8 cellular contexts compared by ENCODE assay signal in genomic region chr17:75764417-75764710, GRCh38. TPM values are rescaled to one million over a fixed set of nuclear protein-coding genes. Genes with fewer than 3 reads are reported as not detected.
A peak's percentile ranks its signal among the peaks of the same experiment; 100 is the strongest.
DNase-seq lines count a peak whose midpoint lies in the region; ATAC-seq and TF ChIP-seq lines count a peak whose summit lies in the region.

No MANE protein-coding gene starts in this region.

- no peak overlapping the region for H3K27ac Mint-ChIP-seq in chondrocyte (ENCODE audit: unreplicated experiment)
- H3K27ac Mint-ChIP-seq in naive thymus-derived CD4-positive, alpha-beta T cell, result peak overlapping the region in 6 of 9 donors; percentile 36 to 87 (median 70)

- no peaks in the 10 kb centered on the region for H3K9me3 Mint-ChIP-seq in chondrocyte (ENCODE audit: low read depth)
- H3K9me3 Mint-ChIP-seq in naive thymus-derived CD4-positive, alpha-beta T cell, result no peaks in the 10 kb centered on the region

- H3K36me3 Mint-ChIP-seq in chondrocyte (ENCODE audit: low read depth), result peaks cover 1% of the 10 kb centered on the region
- no peaks in the 10 kb centered on the region for H3K36me3 Mint-ChIP-seq in naive thymus-derived CD4-positive, alpha-beta T cell

- POLR2A ChIA-PET in AG04450 (lab: Yijun Ruan, JAX), result interaction anchor here (1.2 to 4.8 kb wide), 4 partner anchors 11 to 144 kb away, joined by 3 to 53 read pairs (median 17); a partner anchor contains a TSS
- POLR2A ChIA-PET in naive thymus-derived CD4-positive, alpha-beta T cell (lab: Charles Lee), result interaction anchor here (0.6 to 13.2 kb wide), 15 partner anchors 9 to 452 kb away, joined by 3 to 244 read pairs (median 4); partner anchors contain the start of genes RECQL5, SAP30BP, TRIM65 and UNC13D

- H3K4me3 ChIP-seq in AG04450 (ENCODE audit: low read depth, low read length) (peak overlapping the region; percentile 70), KMS-11 (IDR thresholded peaks at IDR 0.05; ENCODE audit: insufficient read depth, low read depth, low read length) (peak overlapping the region; percentile 10)
- peak overlapping the region; percentile 71 for H3K4me3 ChIP-seq in naive thymus-derived CD4-positive, alpha-beta T cell (ENCODE audit: low read length)

- H3K9me3 ChIP-seq in AG04450 (ENCODE audit: control insufficient read depth, insufficient read depth, low read length), result no peaks in the 10 kb centered on the region; the same call in 1 of the 2 replicates
- H3K9me3 ChIP-seq in naive thymus-derived CD4-positive, alpha-beta T cell (ENCODE audit: control insufficient read depth in 2 of 3, low read length in 3 of 3), result no peaks in the 10 kb centered on the region

- no peak for DNase-seq in AG04450 (ENCODE audit: low read depth, low spot score)
- peak; percentile 73 for DNase-seq in chondrocyte (ENCODE audit: low spot score)
- DNase-seq in naive thymus-derived CD4-positive, alpha-beta T cell, result no peak
- no peak for DNase-seq in medulla oblongata (ENCODE audit: extremely low spot score)
- no peak for DNase-seq in NCI-H524 (lab: John Stamatoyannopoulos, UW)
- DNase-seq in NCI-H774 (lab: John Stamatoyannopoulos, UW), result no peak
- no peak for DNase-seq in kidney glomerular epithelial cell (lab: John Stamatoyannopoulos, UW)

- peak overlapping the region; percentile 67 for H3K9ac ChIP-seq in KMS-11

- TF ChIP-seq CTCF in AG04450 (IDR thresholded peaks at IDR 0.05; ENCODE audit: low read depth, low read length) (no peak), KMS-11 (conservative IDR thresholded peaks at IDR 0.05; ENCODE audit: low read depth, low read length) (no peak), chondrocyte (IDR thresholded peaks at IDR 0.05) (no peak)

- no peak for ATAC-seq in naive thymus-derived CD4-positive, alpha-beta T cell

- peaks cover 4% of the 10 kb centered on the region for H3K4me1 Mint-ChIP-seq in chondrocyte (ENCODE audit: low read depth)
- H3K4me1 Mint-ChIP-seq in naive thymus-derived CD4-positive, alpha-beta T cell, result peaks cover 0 to 21% (median 10%) of the 10 kb centered on the region in 7 donors

- no peaks in the 10 kb centered on the region for H4K20me1 ChIP-seq in KMS-11 (ENCODE audit: insufficient read depth)

- H3K27ac ChIP-seq in AG04450 (ENCODE audit: low read depth, low read length) (peak overlapping the region; percentile 31), KMS-11 (peak overlapping the region; percentile 31; the same call in 1 of the 2 replicates)
- H3K27ac ChIP-seq in naive thymus-derived CD4-positive, alpha-beta T cell (ENCODE audit: low read depth, low read length), result peak overlapping the region; percentile 67

- H3K4me3 Mint-ChIP-seq in chondrocyte (ENCODE audit: unreplicated experiment), result peak overlapping the region; percentile 74
- peak overlapping the region; percentile 62 to 84 (median 75) for H3K4me3 Mint-ChIP-seq in naive thymus-derived CD4-positive, alpha-beta T cell

- CTCF ChIA-PET in AG04450 (lab: Charles Lee), result interaction anchor here (0.8 to 4.8 kb wide), 11 partner anchors 9 to 132 kb away, joined by 3 to 38 read pairs (median 7); partner anchors contain the start of gene SMIM5
- CTCF ChIA-PET in naive thymus-derived CD4-positive, alpha-beta T cell (lab: Charles Lee), result interaction anchor here (1.0 to 3.1 kb wide), 9 partner anchors 10 to 131 kb away, joined by 3 to 21 read pairs (median 8); partner anchors contain the start of genes SMIM5 and UNK

- peak overlapping the region; percentile 98 for H3K4me2 ChIP-seq in KMS-11

- H3K4me1 ChIP-seq in KMS-11 (ENCODE audit: low read depth, poor library complexity, severe bottlenecking), result peaks cover 17% of the 10 kb centered on the region
- H3K4me1 ChIP-seq in naive thymus-derived CD4-positive, alpha-beta T cell (ENCODE audit: control insufficient read depth in 2 of 2, insufficient read depth in 2 of 2, low read length in 2 of 2), result peaks cover 11% of the 10 kb centered on the region in 2 donors

- H3K27me3 Mint-ChIP-seq in chondrocyte (ENCODE audit: low read depth), result no peaks in the 10 kb centered on the region
- no peaks in the 10 kb centered on the region for H3K27me3 Mint-ChIP-seq in naive thymus-derived CD4-positive, alpha-beta T cell

- no peaks in the 10 kb centered on the region for H3K36me3 ChIP-seq in KMS-11 (ENCODE audit: insufficient read depth)
- H3K36me3 ChIP-seq in naive thymus-derived CD4-positive, alpha-beta T cell (ENCODE audit: control insufficient read depth in 2 of 3, insufficient read depth in 3 of 3, low read length in 3 of 3), result peaks cover 0 to 3% (median 0%) of the 10 kb centered on the region in 3 experiments

- H3K27me3 ChIP-seq in AG04450 (ENCODE audit: control insufficient read depth, insufficient read depth, low read length) (peaks cover 2% of the 10 kb centered on the region), KMS-11 (ENCODE audit: insufficient read depth, low read depth) (no peaks in the 10 kb centered on the region; the same call in 1 of the 2 replicates)
- no peaks in the 10 kb centered on the region for H3K27me3 ChIP-seq in naive thymus-derived CD4-positive, alpha-beta T cell (ENCODE audit: control insufficient read depth in 2 of 2, insufficient read depth in 2 of 2, low read length in 2 of 2)

- no peaks in the 10 kb centered on the region for H3K79me2 ChIP-seq in KMS-11 (ENCODE audit: insufficient read depth, low read depth)

- intact Hi-C loops in naive thymus-derived CD4-positive, alpha-beta T cell (cut with micrococcal nuclease), result loop anchor here (1.0 to 2.0 kb wide), 3 partner anchors 20 to 63 kb away; partner anchors contain the start of gene UNK (in 2 of the 2)

- peak overlapping the region; percentile 97 for H2AFZ ChIP-seq in KMS-11 (ENCODE audit: low read depth)

RNA-seq across cellular contexts. Expression of gene GALK1, which starts 0.6 kb away (rescaled TPM):
- polyA plus RNA-seq in AG04450 (2011; rRNA removed), result 12.4 and 16.8 TPM in 2 replicates
- 9.2 and 17.0 TPM in 2 replicates for polyA minus RNA-seq in AG04450 (2011; rRNA and poly(A)+ RNA removed)
- 27.8 to 34.7 TPM (median 30.0 TPM) in 3 replicates for total RNA-seq in chondrocyte
- total RNA-seq in naive thymus-derived CD4-positive, alpha-beta T cell, result 10 to 100 TPM in 4 of 5 experiments, 1 to 10 TPM in 1; 9.9 to 42.9 (median 22.1) TPM
- polyA plus RNA-seq in naive thymus-derived CD4-positive, alpha-beta T cell, result 10 to 100 TPM; 12.8 to 18.9 TPM

RNA-seq across cellular contexts. Expression of gene UNK, which starts 20.2 kb away (rescaled TPM):
- 11.1 and 11.4 TPM in 2 replicates for polyA plus RNA-seq in AG04450 (2011; rRNA removed)
- 11.3 and 13.7 TPM in 2 replicates for polyA minus RNA-seq in AG04450 (2011; rRNA and poly(A)+ RNA removed)
- 20.9 to 35.8 TPM (median 21.0 TPM) in 3 replicates for total RNA-seq in chondrocyte
- total RNA-seq in naive thymus-derived CD4-positive, alpha-beta T cell, result 10 to 100 TPM; 32.0 to 49.8 (median 41.0) TPM
- polyA plus RNA-seq in naive thymus-derived CD4-positive, alpha-beta T cell, result 10 to 100 TPM; 21.5 to 22.1 TPM

RNA-seq across cellular contexts. Expression of gene ITGB4, which starts 43.1 kb away (rescaled TPM):
- polyA plus RNA-seq in AG04450 (2011; rRNA removed), result 0.21 and 0.31 TPM in 2 replicates
- polyA minus RNA-seq in AG04450 (2011; rRNA and poly(A)+ RNA removed), result 0.61 and 1.3 TPM in 2 replicates
- total RNA-seq in chondrocyte, result 5.2 to 52.3 TPM (median 5.6 TPM) in 3 replicates
- total RNA-seq in naive thymus-derived CD4-positive, alpha-beta T cell, result 1 to 10 TPM in 3 of 5 experiments, under 1 TPM in 2; 0.49 to 1.8 (median 1.2) TPM
- polyA plus RNA-seq in naive thymus-derived CD4-positive, alpha-beta T cell, result under 1 TPM; 0.09 to 0.35 TPM

Comparison
In these comparisons a context has a peak if more than half of its experiments do, and no peak if none do; other contexts are left out.
1. H3K4me3 ChIP-seq: peak in every context shown above with its lines; median percentile 71 in naive thymus-derived CD4-positive, alpha-beta T cell; 70 in AG04450; 10 in KMS-11.